ENCODE assay signal across 19 cellular contexts in the genomic region with DNA sequence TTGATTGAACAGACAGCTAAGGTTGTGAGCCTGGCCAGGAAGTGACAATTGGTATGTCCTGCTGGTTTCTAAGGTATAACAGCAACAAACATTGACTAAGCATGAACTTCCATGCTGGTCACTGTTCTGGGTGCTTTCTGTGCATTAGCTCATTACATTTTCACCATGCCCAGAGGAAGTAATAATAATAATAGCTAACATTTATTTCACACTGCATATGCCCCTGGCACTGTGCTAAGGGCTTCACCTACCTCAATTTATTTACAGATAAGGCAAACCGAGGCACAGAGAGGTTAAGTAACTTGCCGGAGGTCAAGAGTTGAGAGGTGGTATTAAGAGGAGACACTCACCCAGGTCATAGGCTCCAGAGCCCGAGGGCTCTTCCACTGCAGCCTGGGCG.
A peak's percentile ranks its signal among the peaks of the same experiment; 100 is the strongest.
DNase-seq lines count a peak whose midpoint lies in the region; TF ChIP-seq lines count a peak whose summit lies in the region.
"Had no signal": no experiment of that assay in that cellular context is flagged by ENCODE, and none has a peak within 500 bp of the region (broad histone marks: within the 10 kb centered on the region; RNA-seq: fewer than 3 reads in every experiment).

No MANE protein-coding gene starts in this region.

- WGBS in GM23248 (ENCODE audit: low coverage in 1 of 2, low lambda C conversion rate in 2 of 2, missing lambda C conversion rate in 2 of 2), 2 experiments, result 53 to 54% methylated on average over 4 of the region's 4 CpGs
- WGBS in esophagus muscularis mucosa, result 74% methylated on average over 4 of the region's 4 CpGs
- WGBS in trophoblast cell (ENCODE audit: extremely low coverage, insufficient coverage, insufficient read length), result no CpG with 5 or more reads among the region's 4 CpGs

- H3K9ac ChIP-seq in GM23248 (no peak overlapping the region), trophoblast cell (ENCODE audit: low read length) (no peak overlapping the region)
- H3K9ac ChIP-seq: BLaER1 treated with 17β-estradiol and CSF1 and Interleukin-3, amounts not matched to agents 10 nM and 100 nM had no signal

- no peak for TF ChIP-seq CTCF in esophagus muscularis mucosa (IDR thresholded peaks at IDR 0.05)

- H3K4me3 ChIP-seq in GM23248, result no peak overlapping the region
- H3K4me3 ChIP-seq in esophagus muscularis mucosa, result no peak overlapping the region
- H3K4me3 ChIP-seq in trophoblast cell (ENCODE audit: low read depth, low read length), result no peak overlapping the region
- H3K4me3 ChIP-seq: A549; BLaER1 treated with 17β-estradiol and CSF1 and Interleukin-3, amounts not matched to agents 10 nM and 100 nM; GM23338 had no signal

- no peaks in the 10 kb centered on the region for H3K79me1 ChIP-seq in trophoblast cell (ENCODE audit: low read length)

- H3K9me2 ChIP-seq in GM23248 (ENCODE audit: insufficient read depth), result no peaks in the 10 kb centered on the region

- in situ Hi-C loops in GM23248 (cut with MboI), result no loop called here

- intact Hi-C loops in esophagus muscularis mucosa (cut with DNase I), result no loop called here

- no peak overlapping the region for H4K91ac ChIP-seq in trophoblast cell (ENCODE audit: low read depth, low read length)

- no peaks in the 10 kb centered on the region for H3F3A ChIP-seq in GM23248 (ENCODE audit: insufficient read depth)

- H2AK5ac ChIP-seq in trophoblast cell (ENCODE audit: low read length), result no peak overlapping the region

- H2AFZ ChIP-seq in GM23248 (no peak overlapping the region), trophoblast cell (ENCODE audit: insufficient read depth, low read length, poor library complexity) (no peak overlapping the region)
- H2AFZ ChIP-seq: GM23338 had no signal

- H3K4ac ChIP-seq in trophoblast cell (ENCODE audit: low read depth, low read length), result no peak overlapping the region

- H3K4me1 ChIP-seq in GM23248 (ENCODE audit: insufficient read depth) (no peaks in the 10 kb centered on the region), esophagus muscularis mucosa (peaks cover 0 to 6% (median 0%) of the 10 kb centered on the region in 4 donors), trophoblast cell (ENCODE audit: control insufficient read depth in 1 of 2, insufficient read depth in 2 of 2, low read length in 2 of 2) (no peaks in the 10 kb centered on the region)
- H3K4me1 ChIP-seq: A549, BE2C had no signal

- no peak overlapping the region for H3K18ac ChIP-seq in trophoblast cell (ENCODE audit: low read length)

- no peaks in the 10 kb centered on the region for H3K9me3 ChIP-seq in GM23248 (ENCODE audit: low read depth)
- no peaks in the 10 kb centered on the region for H3K9me3 ChIP-seq in esophagus muscularis mucosa
- H3K9me3 ChIP-seq in trophoblast cell (ENCODE audit: insufficient read depth, low read depth, low read length), result no peaks in the 10 kb centered on the region
- H3K9me3 ChIP-seq: A549; BE2C; BLaER1 treated with 17β-estradiol and CSF1 and Interleukin-3, amounts not matched to agents 10 nM and 100 nM had no signal

- no peak for TF ChIP-seq EP300 in esophagus muscularis mucosa (IDR thresholded peaks at IDR 0.05)

- no peak overlapping the region for H2BK5ac ChIP-seq in trophoblast cell (ENCODE audit: low read depth, low read length, poor library complexity)

- no peaks in the 10 kb centered on the region for H4K20me1 ChIP-seq in GM23248 (ENCODE audit: insufficient read depth)
- H4K20me1 ChIP-seq: BLaER1 treated with 17β-estradiol and CSF1 and Interleukin-3, amounts not matched to agents 10 nM and 100 nM had no signal

- H3K23ac ChIP-seq in trophoblast cell (ENCODE audit: low read length), result no peak overlapping the region

- no peak overlapping the region for H4K8ac ChIP-seq in trophoblast cell (ENCODE audit: low read depth, low read length)

- H3K4me2 ChIP-seq in GM23248 (ENCODE audit: unreplicated experiment) (no peak overlapping the region), trophoblast cell (ENCODE audit: low read length) (no peak overlapping the region)
- H3K4me2 ChIP-seq: A549; BLaER1 treated with 17β-estradiol and CSF1 and Interleukin-3, amounts not matched to agents 10 nM and 100 nM; GM23338 had no signal

- H3K27me3 ChIP-seq in GM23248 (replicated peaks; ENCODE audit: insufficient read depth) (peaks cover 19% of the 10 kb centered on the region; the same call in 1 of the 2 replicates), esophagus muscularis mucosa (no peaks in the 10 kb centered on the region), trophoblast cell (ENCODE audit: insufficient read depth, low read length) (no peaks in the 10 kb centered on the region)
- H3K27me3 ChIP-seq: BE2C; BLaER1 treated with 17β-estradiol and CSF1 and Interleukin-3, amounts not matched to agents 10 nM and 100 nM had no signal

- H3K14ac ChIP-seq in trophoblast cell (ENCODE audit: low read length), result no peak overlapping the region

- H3K79me2 ChIP-seq in GM23248 (ENCODE audit: insufficient read depth), result no peaks in the 10 kb centered on the region
- no peaks in the 10 kb centered on the region for H3K79me2 ChIP-seq in trophoblast cell (ENCODE audit: control insufficient read depth, insufficient read depth, low read length, poor library complexity)

- H3K27ac ChIP-seq in GM23248, result no peak overlapping the region
- no peak overlapping the region for H3K27ac ChIP-seq in esophagus muscularis mucosa (replicated peaks in 1 of 4)
- H3K27ac ChIP-seq in trophoblast cell (ENCODE audit: low read depth, low read length), result no peak overlapping the region
- H3K27ac ChIP-seq: A549; BLaER1 treated with 17β-estradiol and CSF1 and Interleukin-3, amounts not matched to agents 10 nM and 100 nM had no signal

- H2BK12ac ChIP-seq in trophoblast cell (ENCODE audit: low read length), result no peak overlapping the region

- H3K36me3 ChIP-seq in GM23248 (ENCODE audit: low read depth) (no peaks in the 10 kb centered on the region), esophagus muscularis mucosa (no peaks in the 10 kb centered on the region), trophoblast cell (ENCODE audit: control insufficient read depth in 1 of 2, insufficient read depth in 2 of 2, low read length in 2 of 2) (no peaks in the 10 kb centered on the region)
- H3K36me3 ChIP-seq: BE2C; BLaER1 treated with 17β-estradiol and CSF1 and Interleukin-3, amounts not matched to agents 10 nM and 100 nM had no signal

- no peak for TF ChIP-seq POLR2A in esophagus muscularis mucosa (IDR thresholded peaks at IDR 0.05; ENCODE audit: low read depth)

- DNase-seq in GM23248 (peak; percentile 5), M059J (ENCODE audit: low read depth) (peak; percentile 4), esophagus muscularis mucosa (ENCODE audit: extremely low spot score) (peak; percentile 84), trophoblast cell (peak; percentile 61 to 81), DMS 273 treated with DMSO at 0.1 percent for 48 hours (lab: John Stamatoyannopoulos, UW) (no peak), cortex of kidney (lab: John Stamatoyannopoulos, UW) (no peak), HUDEP-2 (lab: John Stamatoyannopoulos, UW; ENCODE audit: unreplicated experiment in 76 of 76) (no peak)
- DNase-seq: 8988T; ACHN; AML-193; BE2C; CD4-positive, alpha-beta T cell; CD8-positive, alpha-beta memory T cell; DMS153; DND-41; H9 had no signal

- no peak overlapping the region for H4K12ac ChIP-seq in trophoblast cell (ENCODE audit: low read depth, low read length)

- no peak overlapping the region for H2BK120ac ChIP-seq in trophoblast cell (ENCODE audit: insufficient read depth, low read length, poor library complexity)

Comparison
In these comparisons a context has a peak if more than half of its experiments do, and no peak if none do; other contexts are left out.
1. DNase-seq: peak in GM23248 (single experiment), M059J (single experiment), esophagus muscularis mucosa (single experiment) and trophoblast cell (2 of 2); none in DMS 273 treated with DMSO at 0.1 percent for 48 hours (single experiment), cortex of kidney (single experiment) and HUDEP-2 (0 of 76).